ENCODE assay signal across 1 cellular context in genomic region chr2:45152691-45153090, GRCh38.
TF ChIP-seq lines count a peak whose summit lies in the region.

No MANE protein-coding gene starts in this region.

TF ChIP-seq in GM23338, 12 proteins besides CTCF, POLR2A, EP300 and RAD21 (continued from another document):
- TF ChIP-seq ZNF462 (CRISPR knock-in tag; IDR thresholded peaks at IDR 0.05) (no peak), STAT1 (IDR thresholded peaks at IDR 0.05; ENCODE audit: unreplicated experiment) (no peak), EZH2 (IDR thresholded peaks at IDR 0.05; ENCODE audit: low read depth, unreplicated experiment) (no peak), ZNF114 (CRISPR knock-in tag; IDR thresholded peaks at IDR 0.05) (no peak)
